Comparison of ENCODE assay signal across 35 cellular contexts in the genomic region with DNA sequence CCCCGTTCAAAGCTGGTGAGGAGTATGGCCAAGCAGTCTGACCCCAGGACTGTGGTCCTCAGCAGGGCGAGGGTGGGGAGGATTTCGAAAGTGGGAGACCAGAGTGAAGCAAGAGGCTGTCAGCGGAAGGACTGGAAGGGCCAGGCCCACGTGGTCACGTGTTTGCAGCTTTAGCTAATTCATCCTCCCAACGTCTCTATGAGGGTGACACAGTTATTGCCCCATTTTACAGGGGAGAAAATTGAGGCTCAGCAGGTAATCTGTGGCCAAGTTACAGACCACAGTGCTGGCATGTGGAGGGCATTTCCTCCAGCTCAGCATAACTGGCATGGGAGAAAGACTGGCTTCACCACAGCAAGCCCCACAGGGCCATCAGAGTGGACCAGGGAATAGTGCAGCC.
"Had no signal": no experiment of that assay in that cellular context is flagged by ENCODE, and none has a peak within 500 bp of the region (broad histone marks: within the 10 kb centered on the region; RNA-seq: fewer than 3 reads in every experiment).

No MANE protein-coding gene starts in this region.

- FAIRE-seq: endometrium had no signal

- DNase-seq: activated CD4-positive, alpha-beta memory T cell treated with anti-CD3 and anti-CD28 coated beads for 36 hours; activated CD4-positive, alpha-beta T cell treated with anti-CD3 and anti-CD28 coated beads, Interleukin-2, amount 10 ng/mL, durations not matched to agents 24 days and 14 days; activated CD4-positive, CD25-positive, alpha-beta regulatory T cell treated with anti-CD3 and anti-CD28 coated beads, Interleukin-2, amount 50 U/mL, for 72 hours; activated CD8-positive, alpha-beta memory T cell treated with anti-CD3 and anti-CD28 coated beads, Interleukin-2, amount 50 U/mL, for 4 hours; activated gamma-delta T cell; activated naive CD4-positive, alpha-beta T cell treated with anti-CD3 and anti-CD28 coated beads, Interleukin-2, amount 10 ng/mL, durations not matched to agents 7 days and 5 days; activated naive CD8-positive, alpha-beta T cell treated with anti-CD3 and anti-CD28 coated beads, Interleukin-2, amount 10 ng/mL, durations not matched to agents 7 days and 5 days; activated T-cell treated with anti-CD3 and anti-CD28 coated beads, Interleukin-2, amount 50 U/mL, for 24 hours; cerebellar nuclear complex; colonic mucosa; effector CD8-positive, alpha-beta T cell; esophagus squamous epithelium; foreskin melanocyte; kidney glomerular epithelial cell; lower lobe of right lung; mesendoderm; ovary; stimulated activated CD4-positive, alpha-beta T cell treated with anti-CD3 and anti-CD28 coated beads, Interleukin-12 subunit alpha, Interleukin-12 subunit beta, amount 100 ng/mL, for 4 hours; stimulated activated CD4-positive, alpha-beta T cell treated with anti-CD3 and anti-CD28 coated beads, Interleukin-4, amount 100 ng/mL, for 24 hours; stimulated activated naive CD8-positive, alpha-beta T cell treated with anti-CD3 and anti-CD28 coated beads, Interleukin-15, amount 100 ng/mL, for 72 hours; substantia nigra; T-helper 9 cell had no signal

- H3K27me3 ChIP-seq: ascending aorta, cardiac muscle cell, colonic mucosa, ovary, vagina had no signal

- H3K9me3 Mint-ChIP-seq: activated CD4-positive, alpha-beta T cell treated with anti-CD3 and anti-CD28 coated beads, Interleukin-2, amount 10 ng/mL, durations not matched to agents 24 days and 14 days; activated naive CD4-positive, alpha-beta T cell treated with anti-CD3 and anti-CD28 coated beads, Interleukin-2, amount 10 ng/mL, durations not matched to agents 7 days and 5 days; activated naive CD8-positive, alpha-beta T cell treated with anti-CD3 and anti-CD28 coated beads, Interleukin-2, amount 10 ng/mL, durations not matched to agents 7 days and 5 days; natural killer cell treated with Interleukin-12 subunit alpha and Interleukin-12 subunit beta and Interleukin-15 and Interleukin-18, amount 100 ng/mL, for 72 hours had no signal

- H3K4me3 ChIP-seq: ascending aorta, cardiac muscle cell, colonic mucosa, esophagus squamous epithelium, lower lobe of right lung, ovary, skin epidermis, vagina had no signal

- H3K4me1 Mint-ChIP-seq: activated CD4-positive, alpha-beta T cell treated with anti-CD3 and anti-CD28 coated beads, Interleukin-2, amount 10 ng/mL, durations not matched to agents 24 days and 14 days; activated naive CD4-positive, alpha-beta T cell treated with anti-CD3 and anti-CD28 coated beads, Interleukin-2, amount 10 ng/mL, durations not matched to agents 7 days and 5 days; activated naive CD8-positive, alpha-beta T cell treated with anti-CD3 and anti-CD28 coated beads, Interleukin-2, amount 10 ng/mL, durations not matched to agents 7 days and 5 days; stimulated activated effector memory CD8-positive, alpha-beta T cell treated with anti-CD3 and anti-CD28 coated beads, Interleukin-12 subunit alpha, Interleukin-12 subunit beta, amount 100 ng/mL, for 72 hours; stimulated activated naive CD8-positive, alpha-beta T cell treated with anti-CD3 and anti-CD28 coated beads, Interleukin-15, amount 100 ng/mL, for 72 hours had no signal

- H3K36me3 ChIP-seq: ascending aorta, cardiac muscle cell, colonic mucosa, esophagus squamous epithelium, lower lobe of right lung, ovary, vagina had no signal

- H3K4me1 ChIP-seq: ascending aorta, colonic mucosa, esophagus squamous epithelium, lower lobe of right lung, vagina had no signal

- H3K27ac Mint-ChIP-seq: activated CD4-positive, alpha-beta memory T cell treated with anti-CD3 and anti-CD28 coated beads for 36 hours; activated CD4-positive, alpha-beta T cell treated with anti-CD3 and anti-CD28 coated beads, Interleukin-2, amount 10 ng/mL, durations not matched to agents 24 days and 14 days; activated naive CD4-positive, alpha-beta T cell treated with anti-CD3 and anti-CD28 coated beads, Interleukin-2, amount 10 ng/mL, durations not matched to agents 7 days and 5 days; activated naive CD8-positive, alpha-beta T cell treated with anti-CD3 and anti-CD28 coated beads, Interleukin-2, amount 10 ng/mL, durations not matched to agents 7 days and 5 days; activated T-cell treated with anti-CD3 and anti-CD28 coated beads, Interleukin-2, amount 50 U/mL, for 24 hours; natural killer cell treated with Interleukin-12 subunit alpha and Interleukin-12 subunit beta and Interleukin-15 and Interleukin-18, amount 100 ng/mL, for 72 hours; progenitor cell of endocrine pancreas; stimulated activated effector memory CD8-positive, alpha-beta T cell treated with anti-CD3 and anti-CD28 coated beads, Interleukin-12 subunit alpha, Interleukin-12 subunit beta, amount 100 ng/mL, for 72 hours; type B pancreatic cell had no signal

- H3K9me3 ChIP-seq: ascending aorta, colonic mucosa, esophagus squamous epithelium, lower lobe of right lung, ovary, vagina had no signal

- H3K4me3 Mint-ChIP-seq: activated CD4-positive, alpha-beta memory T cell treated with anti-CD3 and anti-CD28 coated beads for 36 hours; activated CD4-positive, alpha-beta T cell treated with anti-CD3 and anti-CD28 coated beads, Interleukin-2, amount 10 ng/mL, durations not matched to agents 24 days and 14 days; activated naive CD4-positive, alpha-beta T cell treated with anti-CD3 and anti-CD28 coated beads, Interleukin-2, amount 10 ng/mL, durations not matched to agents 7 days and 5 days; activated naive CD8-positive, alpha-beta T cell treated with anti-CD3 and anti-CD28 coated beads, Interleukin-2, amount 10 ng/mL, durations not matched to agents 7 days and 5 days; activated T-cell treated with anti-CD3 and anti-CD28 coated beads, Interleukin-2, amount 50 U/mL, for 24 hours; brain; natural killer cell treated with Interleukin-12 subunit alpha and Interleukin-12 subunit beta and Interleukin-15 and Interleukin-18, amount 100 ng/mL, for 72 hours; stimulated activated effector memory CD8-positive, alpha-beta T cell treated with anti-CD3 and anti-CD28 coated beads, Interleukin-12 subunit alpha, Interleukin-12 subunit beta, amount 100 ng/mL, for 72 hours; stimulated activated naive CD8-positive, alpha-beta T cell treated with anti-CD3 and anti-CD28 coated beads, Interleukin-15, amount 100 ng/mL, for 72 hours; type B pancreatic cell had no signal

- H3K36me3 Mint-ChIP-seq: activated CD4-positive, alpha-beta memory T cell treated with anti-CD3 and anti-CD28 coated beads for 36 hours; activated naive CD4-positive, alpha-beta T cell treated with anti-CD3 and anti-CD28 coated beads, Interleukin-2, amount 10 ng/mL, durations not matched to agents 7 days and 5 days; activated naive CD8-positive, alpha-beta T cell treated with anti-CD3 and anti-CD28 coated beads, Interleukin-2, amount 10 ng/mL, durations not matched to agents 7 days and 5 days; brain; stimulated activated effector memory CD8-positive, alpha-beta T cell treated with anti-CD3 and anti-CD28 coated beads, Interleukin-12 subunit alpha, Interleukin-12 subunit beta, amount 100 ng/mL, for 72 hours; type B pancreatic cell had no signal

- ATAC-seq: left lobe of liver; lower lobe of right lung; sciatic nerve; stimulated activated naive CD8-positive, alpha-beta T cell treated with anti-CD3 and anti-CD28 coated beads, Interleukin-15, amount 100 ng/mL, for 72 hours had no signal

- H3K27ac ChIP-seq: ascending aorta, cardiac muscle cell, colonic mucosa, epithelial cell of prostate, esophagus squamous epithelium, lower lobe of right lung, ovary, skin epidermis, vagina had no signal
